8 cellular contexts compared by ENCODE assay signal in genomic region chr5:14676-15075, GRCh38.
DNase-seq lines count a peak whose midpoint lies in the region; TF ChIP-seq lines count a peak whose summit lies in the region.
"Not testable (repeated sequence)": the region's sequence is repeated elsewhere in the genome, so short reads cannot be mapped to it uniquely, and the experiment has no call there.

No MANE protein-coding gene starts in this region.

- not testable (repeated sequence) for H3K18ac ChIP-seq in trophoblast cell (ENCODE audit: low read length)

- H3K4ac ChIP-seq in trophoblast cell (ENCODE audit: low read depth, low read length): peak overlapping the region; percentile 69

- H3K79me2 ChIP-seq in SK-N-SH (ENCODE audit: insufficient read depth); fibroblast of lung (ENCODE audit: control insufficient read depth, insufficient read depth, low read length); trophoblast cell (ENCODE audit: control insufficient read depth, insufficient read depth, low read length, poor library complexity): not testable (repeated sequence)

- H4K91ac ChIP-seq in trophoblast cell (ENCODE audit: low read depth, low read length): peak overlapping the region; percentile 55

- not testable (repeated sequence) for H3K23ac ChIP-seq in trophoblast cell (ENCODE audit: low read length)

- H4K20me1 ChIP-seq in SK-N-SH (ENCODE audit: insufficient read depth); fibroblast of lung (ENCODE audit: control insufficient read depth, extremely low read depth, insufficient read depth, low read length): not testable (repeated sequence)

- not testable (repeated sequence) for H3K36me3 Mint-ChIP-seq in HFFc6 (ENCODE audit: low read depth); brain; chondrocyte (ENCODE audit: low read depth)

- H3K9me2 ChIP-seq in SK-N-SH: not testable (repeated sequence)

- not testable (repeated sequence) for TF ChIP-seq RAD21 in SK-N-SH (IDR thresholded peaks at IDR 0.05; ENCODE audit: low read length)

- H3K27me3 ChIP-seq in SK-N-SH (ENCODE audit: insufficient read depth); fibroblast of lung (ENCODE audit: control insufficient read depth, insufficient read depth, low read length); cardiac muscle cell; trophoblast cell (ENCODE audit: insufficient read depth, low read length): not testable (repeated sequence)

- H3K9ac ChIP-seq in SK-N-SH; fibroblast of lung (ENCODE audit: insufficient read depth, low read length); trophoblast cell (ENCODE audit: low read length): not testable (repeated sequence)

- TF ChIP-seq EP300 in SK-N-SH (IDR thresholded peaks at IDR 0.05; ENCODE audit: borderline replicate concordance in 1 of 2, low read depth in 1 of 2, low read length in 1 of 2): not testable (repeated sequence)

- not testable (repeated sequence) for H3K4me1 ChIP-seq in SK-N-SH (ENCODE audit: control insufficient read depth in 1 of 2, insufficient read depth in 2 of 2, low read depth in 1 of 2, low read length in 1 of 2); fibroblast of lung (ENCODE audit: control insufficient read depth, extremely low read depth, insufficient read depth, low read length); cardiac muscle cell (ENCODE audit: low read depth); trophoblast cell (ENCODE audit: control insufficient read depth in 1 of 2, insufficient read depth in 2 of 2, low read length in 2 of 2)

- DNase-seq in AG10803 (ENCODE audit: low read depth): peak; percentile 22
- DNase-seq in HFFc6: peak; percentile 23
- not testable (repeated sequence) for DNase-seq in SK-N-SH; chondrocyte (ENCODE audit: low spot score); trophoblast cell
- DNase-seq in fibroblast of lung (ENCODE audit: low read depth in 2 of 2): peak; percentile 22 to 61
- DNase-seq in cardiac muscle cell (ENCODE audit: low read depth in 1 of 2, low spot score in 1 of 2): peak in 1 of 2 donors; percentile 18

- H3K27ac Mint-ChIP-seq in HFFc6: not testable (repeated sequence)
- peak overlapping the region in 3 of 5 experiments; percentile 5 to 70 (median 29) for H3K27ac Mint-ChIP-seq in brain
- peak overlapping the region; percentile 17 for H3K27ac Mint-ChIP-seq in chondrocyte (ENCODE audit: unreplicated experiment)

- 13% methylated on average over 2 of the region's 2 CpGs for WGBS in SK-N-SH (ENCODE audit: low lambda C conversion rate)
- WGBS in trophoblast cell (ENCODE audit: extremely low coverage, insufficient coverage, insufficient read length): no CpG with 5 or more reads among the region's 2 CpGs

- H3K27ac ChIP-seq in SK-N-SH (ENCODE audit: low read depth in 2 of 2, low read length in 1 of 2): peak overlapping the region; percentile 29 to 34; a peak in 2 of 4 replicates
- H3K27ac ChIP-seq in fibroblast of lung (ENCODE audit: insufficient read depth, low read length); trophoblast cell (ENCODE audit: low read depth, low read length): not testable (repeated sequence)
- peak overlapping the region; percentile 70 for H3K27ac ChIP-seq in cardiac muscle cell

- TF ChIP-seq CTCF in AG10803 (conservative IDR thresholded peaks at IDR 0.05; ENCODE audit: low read length); HFFc6 (IDR thresholded peaks at IDR 0.05); SK-N-SH (IDR thresholded peaks at IDR 0.05); brain (conservative IDR thresholded peaks at IDR 0.05); chondrocyte (IDR thresholded peaks at IDR 0.05); fibroblast of lung (conservative IDR thresholded peaks at IDR 0.05 in 1 of 2, IDR thresholded peaks at IDR 0.05 in 1 of 2; ENCODE audit: low read depth in 1 of 2, low read length in 2 of 2); cardiac muscle cell (IDR thresholded peaks at IDR 0.05; ENCODE audit: low read depth, low read length): not testable (repeated sequence)

- CTCF ChIA-PET in SK-N-SH (lab: Yijun Ruan, JAX): not testable (repeated sequence)

- H4K8ac ChIP-seq in trophoblast cell (ENCODE audit: low read depth, low read length): peak overlapping the region; percentile 47

- H3K27me3 Mint-ChIP-seq in HFFc6 (ENCODE audit: insufficient read depth); brain: not testable (repeated sequence)
- H3K27me3 Mint-ChIP-seq in chondrocyte (ENCODE audit: low read depth): peaks cover 11% of the 10 kb centered on the region

- H2BK5ac ChIP-seq in trophoblast cell (ENCODE audit: low read depth, low read length, poor library complexity): peak overlapping the region; percentile 82

- H3K9me3 Mint-ChIP-seq in HFFc6; brain; chondrocyte (ENCODE audit: low read depth): not testable (repeated sequence)

- not testable (repeated sequence) for H3K14ac ChIP-seq in trophoblast cell (ENCODE audit: low read length)

- POLR2A ChIA-PET in SK-N-SH (lab: Yijun Ruan, JAX): not testable (repeated sequence)

- H2BK12ac ChIP-seq in trophoblast cell (ENCODE audit: low read length): not testable (repeated sequence)

- H2AFZ ChIP-seq in SK-N-SH (ENCODE audit: low read depth); fibroblast of lung (ENCODE audit: low read length); trophoblast cell (ENCODE audit: insufficient read depth, low read length, poor library complexity): not testable (repeated sequence)

- H3K36me3 ChIP-seq in SK-N-SH (replicated peaks in 1 of 2; ENCODE audit: control insufficient read depth in 1 of 2, insufficient read depth in 2 of 2, low read length in 1 of 2); fibroblast of lung (ENCODE audit: control insufficient read depth, insufficient read depth, low read length); cardiac muscle cell; trophoblast cell (ENCODE audit: control insufficient read depth in 1 of 2, insufficient read depth in 2 of 2, low read length in 2 of 2): not testable (repeated sequence)

- H3K9me3 ChIP-seq in SK-N-SH; fibroblast of lung (ENCODE audit: control insufficient read depth, insufficient read depth, low read depth, low read length); cardiac muscle cell (ENCODE audit: low read depth); trophoblast cell (ENCODE audit: insufficient read depth, low read depth, low read length): not testable (repeated sequence)

- H4K12ac ChIP-seq in trophoblast cell (ENCODE audit: low read depth, low read length): not testable (repeated sequence)

- not testable (repeated sequence) for H3K4me2 ChIP-seq in SK-N-SH; fibroblast of lung (ENCODE audit: extremely low read depth, insufficient read depth, low read length); trophoblast cell (ENCODE audit: low read length)

- H2BK120ac ChIP-seq in trophoblast cell (ENCODE audit: insufficient read depth, low read length, poor library complexity): peak overlapping the region; percentile 66

- H3K4me1 Mint-ChIP-seq in HFFc6 (ENCODE audit: low read depth) (peaks cover 14% of the 10 kb centered on the region), brain (peaks cover 14% of the 10 kb centered on the region), chondrocyte (ENCODE audit: low read depth) (peaks cover 13% of the 10 kb centered on the region)

- not testable (repeated sequence) for H3K4me3 ChIP-seq in AG10803 (ENCODE audit: low read length); SK-N-SH (ENCODE audit: low read depth in 2 of 2, low read length in 1 of 2); fibroblast of lung (replicated peaks in 1 of 4; ENCODE audit: control extremely low read depth in 1 of 4, insufficient read depth in 1 of 4, low read depth in 3 of 4, low read length in 4 of 4); cardiac muscle cell; trophoblast cell (ENCODE audit: low read depth, low read length)

- H3F3A ChIP-seq in SK-N-SH (replicated peaks; ENCODE audit: insufficient read depth): not testable (repeated sequence)

- H3K4me3 Mint-ChIP-seq in HFFc6; brain; chondrocyte (ENCODE audit: unreplicated experiment): not testable (repeated sequence)

- not testable (repeated sequence) for H2AK5ac ChIP-seq in trophoblast cell (ENCODE audit: low read length)

- not testable (repeated sequence) for H3K79me1 ChIP-seq in trophoblast cell (ENCODE audit: low read length)
